In genomic region chr1:244319283-244320132, GRCh38 we compare ENCODE assay signal across 9 cellular contexts.
DNase-seq lines count a peak whose midpoint lies in the region; ATAC-seq lines count a peak whose summit lies in the region.
"Had no signal": no experiment of that assay in that cellular context is flagged by ENCODE, and none has a peak within 500 bp of the region (broad histone marks: within the 10 kb centered on the region; RNA-seq: fewer than 3 reads in every experiment).

No MANE protein-coding gene starts in this region.

- H3K36me3 Mint-ChIP-seq in naive thymus-derived CD8-positive, alpha-beta T cell: no peaks in the 10 kb centered on the region

- peak overlapping the region in 9 of 10 donors; percentile 10 to 86 (median 54) for H3K27ac Mint-ChIP-seq in naive thymus-derived CD8-positive, alpha-beta T cell

- peaks cover 0 to 4% (median 0%) of the 10 kb centered on the region in 9 donors for H3K9me3 Mint-ChIP-seq in naive thymus-derived CD8-positive, alpha-beta T cell

- POLR2A ChIA-PET in naive thymus-derived CD8-positive, alpha-beta T cell (lab: Charles Lee): no interaction called here

- H3K36me3 ChIP-seq in adipocyte (ENCODE audit: control insufficient read depth, insufficient read depth, low read length, severe bottlenecking): no peaks in the 10 kb centered on the region
- H3K36me3 ChIP-seq: cardiac muscle cell had no signal

- peak; percentile 60 for ATAC-seq in HG02763 (IDR thresholded peaks at IDR 0.05; ENCODE audit: unreplicated experiment)
- ATAC-seq in naive thymus-derived CD8-positive, alpha-beta T cell: peak; percentile 25 to 29

- H3K4me3 ChIP-seq in adipocyte (ENCODE audit: low read length): no peak overlapping the region
- H3K4me3 ChIP-seq: cardiac muscle cell had no signal

- H3K4me1 Mint-ChIP-seq in naive thymus-derived CD8-positive, alpha-beta T cell: peaks cover 3 to 61% (median 18%) of the 10 kb centered on the region in 4 donors

- H3K4me3 Mint-ChIP-seq in naive thymus-derived CD8-positive, alpha-beta T cell: peak overlapping the region in 5 of 10 donors; percentile 1 to 67 (median 11)

- no peaks in the 10 kb centered on the region for H3K9me3 ChIP-seq in adipocyte (ENCODE audit: control insufficient read depth, low read length)

- peaks cover 23% of the 10 kb centered on the region for H3K4me1 ChIP-seq in adipocyte (ENCODE audit: control insufficient read depth, insufficient read depth, low read length)

- no peaks in the 10 kb centered on the region for H3K27me3 ChIP-seq in adipocyte (replicated peaks; ENCODE audit: control insufficient read depth, insufficient read depth, low read length)
- H3K27me3 ChIP-seq: cardiac muscle cell had no signal

- DNase-seq in activated naive CD4-positive, alpha-beta T cell treated with Interleukin-2 at 50 U/mL for 16 hours: peak; percentile 56
- DNase-seq in activated naive CD4-positive, alpha-beta T cell treated with anti-CD3 and anti-CD28 coated beads, Interleukin-2, amount 50 U/mL, for 16 hours: no peak
- peak; percentile 98 for DNase-seq in NOMO-1 treated with DMSO at 0.1 percent for 48 hours (lab: John Stamatoyannopoulos, UW; ENCODE audit: unreplicated experiment)
- DNase-seq in adipocyte (ENCODE audit: low read depth): peak; percentile 54
- peak in 3 of 10 donors; percentile 8 to 52 (median 25) for DNase-seq in naive thymus-derived CD8-positive, alpha-beta T cell
- DNase-seq in DMS79 treated with DMSO at 0.1 percent for 48 hours (lab: John Stamatoyannopoulos, UW): no peak
- DNase-seq in DMS53 treated with DMSO at 0.1 percent for 48 hours (lab: John Stamatoyannopoulos, UW; ENCODE audit: unreplicated experiment): no peak

- no peaks in the 10 kb centered on the region for H3K27me3 Mint-ChIP-seq in naive thymus-derived CD8-positive, alpha-beta T cell

- peak overlapping the region; percentile 45 for H3K9ac ChIP-seq in adipocyte (ENCODE audit: low read length)

Comparison
In these comparisons a context has a peak if more than half of its experiments do, and no peak if none do; other contexts are left out.
1. DNase-seq: peak in activated naive CD4-positive, alpha-beta T cell treated with Interleukin-2 at 50 U/mL for 16 hours (single experiment), NOMO-1 treated with DMSO at 0.1 percent for 48 hours (single experiment) and adipocyte (single experiment); none in activated naive CD4-positive, alpha-beta T cell treated with anti-CD3 and anti-CD28 coated beads, Interleukin-2, amount 50 U/mL, for 16 hours (single experiment), DMS79 treated with DMSO at 0.1 percent for 48 hours (single experiment) and DMS53 treated with DMSO at 0.1 percent for 48 hours (single experiment).